8 cellular contexts compared by ENCODE assay signal in genomic region chr19:34480971-34481821, GRCh38. TPM values are rescaled to one million over a fixed set of nuclear protein-coding genes. Genes with fewer than 3 reads are reported as not detected.
DNase-seq lines count a peak whose midpoint lies in the region; ATAC-seq and TF ChIP-seq lines count a peak whose summit lies in the region.

TSS of gene WTIP (plus strand) at chr19:34481758. CDS start at chr19:34481975, 217 bp downstream.

- DNase-seq in ELR (ENCODE audit: low read depth), result peak; percentile 87
- peak; percentile 82 to 88 for DNase-seq in SJCRH30
- no peak for DNase-seq in Kasumi-1 (lab: John Stamatoyannopoulos, UW)
- no peak for DNase-seq in NCI-H2196 (lab: John Stamatoyannopoulos, UW; ENCODE audit: unreplicated experiment)
- no peak for DNase-seq in erythroblast (lab: John Stamatoyannopoulos, UW)

- peak within 1 kb of the TSS; percentile 70 for H3K27ac ChIP-seq in SJCRH30
- H3K27ac ChIP-seq in muscle layer of colon (ENCODE audit: low read depth, low read length), result peak within 1 kb of the TSS; percentile 70

- no peak for TF ChIP-seq POLR2A in erythroblast (IDR thresholded peaks at IDR 0.05; ENCODE audit: low read length)

- ATAC-seq in esophagus mucosa, result peak; percentile 64
- no peak for ATAC-seq in HG03095 (IDR thresholded peaks at IDR 0.05; ENCODE audit: unreplicated experiment)

- H3K4me3 ChIP-seq in SJCRH30 (peak within 1 kb of the TSS; percentile 64), muscle layer of colon (ENCODE audit: low read depth in 1 of 2, low read length in 2 of 2) (peak within 1 kb of the TSS; percentile 55 to 58)

- no peak within 1 kb of the TSS for H3K9ac ChIP-seq in muscle layer of colon (ENCODE audit: low read length)

- H3K4me1 ChIP-seq in SJCRH30 (no peaks in the 10 kb centered on the region), muscle layer of colon (ENCODE audit: insufficient read depth, low read length) (peaks cover 11% of the 10 kb centered on the region)

- H3K9me3 ChIP-seq in SJCRH30 (replicated peaks) (no peaks in the 10 kb centered on the region), muscle layer of colon (ENCODE audit: low read length) (no peaks in the 10 kb centered on the region)

- no peaks in the 10 kb centered on the region for H3K36me3 ChIP-seq in SJCRH30
- no peaks in the 10 kb centered on the region for H3K36me3 ChIP-seq in muscle layer of colon (ENCODE audit: insufficient read depth, low read length)

- H3K27me3 ChIP-seq in SJCRH30, result no peaks in the 10 kb centered on the region
- no peaks in the 10 kb centered on the region for H3K27me3 ChIP-seq in muscle layer of colon (ENCODE audit: control insufficient read depth in 1 of 2, insufficient read depth in 2 of 2, low read length in 2 of 2)

RNA-seq across cellular contexts. Expression of gene WTIP, which starts in this region (rescaled TPM):
- 15.3 and 15.9 TPM in 2 replicates for total RNA-seq in SJCRH30 (2014; rRNA removed; shearing (Covaris generic))
- total RNA-seq in esophagus mucosa, result 2.7 TPM

Comparison
In these comparisons a context has a peak if more than half of its experiments do, and no peak if none do; other contexts are left out.
1. DNase-seq: peak in ELR (single experiment) and SJCRH30 (2 of 2); none in Kasumi-1 (0 of 2), NCI-H2196 (single experiment) and erythroblast (0 of 2).